ENCODE assay signal across 16 cellular contexts in the genomic region with DNA sequence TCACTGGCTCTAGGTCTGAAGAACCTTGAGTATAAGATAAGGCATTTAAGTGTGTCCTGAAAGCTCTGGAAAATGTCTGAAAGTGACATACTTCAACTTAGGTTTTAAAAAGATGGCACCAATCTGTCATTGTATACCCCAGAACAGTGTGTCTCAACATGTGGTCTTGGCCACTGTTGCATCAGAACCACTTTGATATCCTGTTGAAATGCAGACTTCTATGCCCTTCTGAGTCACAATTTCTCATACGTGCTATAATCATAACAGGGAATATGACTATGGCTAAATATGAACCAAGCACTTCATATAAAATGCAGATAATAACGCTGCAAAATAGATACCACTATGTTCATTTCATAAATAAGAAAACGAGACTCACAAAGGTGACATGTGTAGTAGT.
"Had no signal": no experiment of that assay in that cellular context is flagged by ENCODE, and none has a peak within 500 bp of the region (broad histone marks: within the 10 kb centered on the region; RNA-seq: fewer than 3 reads in every experiment).

No MANE protein-coding gene starts in this region.

- FAIRE-seq: keratinocyte had no signal

- ATAC-seq: left lobe of liver; mucosa of descending colon; naive thymus-derived CD4-positive, alpha-beta T cell; stimulated activated naive B cell treated with anti-CD40 and anti-IgM and Interleukin-4, amounts not matched to agents 10 μg/mL and 1 μg/mL and 100 μg/mL, for 72 hours had no signal

- H2AFZ ChIP-seq: parathyroid adenoma had no signal

- H3K36me3 ChIP-seq: neutrophil, tibial nerve, vagina had no signal

- H3K27ac ChIP-seq: neutrophil, parathyroid adenoma, tibial nerve, vagina had no signal

- H3K9ac ChIP-seq: parathyroid adenoma had no signal

- DNase-seq: activated CD4-positive, alpha-beta T cell treated with anti-CD3 and anti-CD28 coated beads, Interleukin-2, amount 10 ng/mL, durations not matched to agents 7 days and 5 days; activated CD8-positive, alpha-beta memory T cell treated with anti-CD3 and anti-CD28 coated beads, Interleukin-2, amount 50 U/mL, for 48 hours; activated naive CD8-positive, alpha-beta T cell treated with anti-CD3 and anti-CD28 coated beads for 36 hours; dermis blood vessel endothelial cell; hippocampal formation; mucosa of descending colon; naive thymus-derived CD4-positive, alpha-beta T cell; stimulated activated CD4-positive, alpha-beta T cell treated with anti-CD3 and anti-CD28 coated beads, Interleukin-2, amount 100 ng/mL, for 48 hours; stimulated activated naive B cell treated with anti-CD40 and anti-IgM and Interleukin-4, amounts not matched to agents 10 μg/mL and 1 μg/mL and 100 μg/mL, for 72 hours; substantia nigra had no signal

- H3K4me3 ChIP-seq: mucosa of descending colon, tibial nerve, vagina had no signal

- H3K79me2 ChIP-seq: parathyroid adenoma had no signal

- H3K9me3 ChIP-seq: neutrophil, vagina had no signal

- H3K4me1 ChIP-seq: parathyroid adenoma, vagina had no signal

- H3K27me3 ChIP-seq: tibial nerve, vagina had no signal
